8 cellular contexts compared by ENCODE assay signal in genomic region chr17:75181608-75182318, GRCh38. TPM values are rescaled to one million over a fixed set of nuclear protein-coding genes. Genes with fewer than 3 reads are reported as not detected.
A peak's percentile ranks its signal among the peaks of the same experiment; 100 is the strongest.
DNase-seq lines count a peak whose midpoint lies in the region; ATAC-seq and TF ChIP-seq lines count a peak whose summit lies in the region.

No MANE protein-coding gene starts in this region.

- TF ChIP-seq CTCF in AG04450 (IDR thresholded peaks at IDR 0.05; ENCODE audit: low read depth, low read length) (no peak), Peyer's patch (IDR thresholded peaks at IDR 0.05) (no peak), astrocyte of the cerebellum (IDR thresholded peaks at IDR 0.05; ENCODE audit: low read depth, low read length, missing control alignments) (no peak), kidney epithelial cell (IDR thresholded peaks at IDR 0.05; ENCODE audit: insufficient read depth, low read length, poor library complexity, severe bottlenecking) (no peak)

- POLR2A ChIA-PET in AG04450 (lab: Yijun Ruan, JAX) = no interaction called here

- H3K27ac ChIP-seq in AG04450 (ENCODE audit: low read depth, low read length) (peak overlapping the region; percentile 52), Peyer's patch (peak overlapping the region; percentile 98 to 99 (median 99))

- H3K4me1 ChIP-seq in Peyer's patch = peaks cover 3 to 20% (median 4%) of the 10 kb centered on the region in 4 donors

- CTCF ChIA-PET in AG04450 (lab: Charles Lee) = interaction anchor here (2.2 kb wide), 1 partner anchor 10 kb away, joined by 21 read pairs; no protein-coding TSS in a partner anchor

- no peak for TF ChIP-seq POLR2A in Peyer's patch (IDR thresholded peaks at IDR 0.05)

- H3K27me3 ChIP-seq in AG04450 (ENCODE audit: control insufficient read depth, insufficient read depth, low read length) = no peaks in the 10 kb centered on the region
- H3K27me3 ChIP-seq in Peyer's patch = no peaks in the 10 kb centered on the region
- no peaks in the 10 kb centered on the region for H3K27me3 ChIP-seq in kidney epithelial cell (ENCODE audit: control insufficient read depth, insufficient read depth, low read length)

- peaks cover 0 to 26% (median 0%) of the 10 kb centered on the region in 3 donors for H3K36me3 ChIP-seq in Peyer's patch
- no peaks in the 10 kb centered on the region for H3K36me3 ChIP-seq in kidney epithelial cell (ENCODE audit: control insufficient read depth, insufficient read depth, low read length)

- H3K9me3 ChIP-seq in AG04450 (ENCODE audit: control insufficient read depth, insufficient read depth, low read length) (no peaks in the 10 kb centered on the region; the same call in 1 of the 2 replicates), Peyer's patch (no peaks in the 10 kb centered on the region)

- ATAC-seq in GM21529 (IDR thresholded peaks at IDR 0.05; ENCODE audit: unreplicated experiment) (peak; percentile 5), HG03457 (IDR thresholded peaks at IDR 0.05; ENCODE audit: unreplicated experiment) (no peak)

- DNase-seq in AG04450 (ENCODE audit: low read depth, low spot score) (no peak), Peyer's patch (peak in 2 of 3 donors; percentile 46 to 62), astrocyte of the cerebellum (ENCODE audit: low read depth) (no peak), kidney epithelial cell (ENCODE audit: low read depth) (no peak), GF-D8 (lab: John Stamatoyannopoulos, UW) (no peak)
- peak; percentile 49 to 57 for DNase-seq in stimulated activated CD4-positive, alpha-beta T cell treated with anti-CD3 and anti-CD28 coated beads, Interleukin-2, amount 100 ng/mL, for 24 hours

- in situ Hi-C loops in astrocyte of the cerebellum (cut with HindIII; ENCODE audit: low sequenced_read_pairs) = no loop called here

- H3K4me3 ChIP-seq in AG04450 (ENCODE audit: low read depth, low read length) = peak overlapping the region; percentile 89
- peak overlapping the region; percentile 68 to 93 (median 88) for H3K4me3 ChIP-seq in Peyer's patch
- H3K4me3 ChIP-seq in astrocyte of the cerebellum (ENCODE audit: low read depth, low read length) = peak overlapping the region; percentile 82
- peak overlapping the region; percentile 98 for H3K4me3 ChIP-seq in kidney epithelial cell (ENCODE audit: low read depth, low read length)

RNA-seq across cellular contexts. Expression of gene SUMO2, which starts 1.0 kb away (rescaled TPM):
- 356 and 439 TPM in 2 replicates for polyA plus RNA-seq in AG04450 (2011; rRNA removed)
- 186 and 230 TPM in 2 replicates for polyA minus RNA-seq in AG04450 (2011; rRNA and poly(A)+ RNA removed)
- total RNA-seq in Peyer's patch (10 to 100 TPM; 22.5 to 52.8 (median 37.4) TPM), kidney epithelial cell (61.9 and 76.0 TPM in 2 replicates)

RNA-seq across cellular contexts. Expression of gene NUP85, which starts 23.7 kb away (rescaled TPM):
- 31.5 and 33.3 TPM in 2 replicates for polyA plus RNA-seq in AG04450 (2011; rRNA removed)
- 37.1 and 37.8 TPM in 2 replicates for polyA minus RNA-seq in AG04450 (2011; rRNA and poly(A)+ RNA removed)
- 10 to 100 TPM; 34.0 to 52.8 (median 36.7) TPM for total RNA-seq in Peyer's patch
- total RNA-seq in kidney epithelial cell = 33.1 and 37.2 TPM in 2 replicates

RNA-seq across cellular contexts. Expression of gene JPT1, which starts 27.5 kb away (rescaled TPM):
- 89.8 and 97.0 TPM in 2 replicates for polyA plus RNA-seq in AG04450 (2011; rRNA removed)
- polyA minus RNA-seq in AG04450 (2011; rRNA and poly(A)+ RNA removed) = 31.8 and 53.5 TPM in 2 replicates
- 100 to 1,000 TPM; 132 to 261 (median 202) TPM for total RNA-seq in Peyer's patch
- total RNA-seq in kidney epithelial cell = 453 and 466 TPM in 2 replicates

RNA-seq across cellular contexts. Expression of gene NT5C, which starts 50.2 kb away (rescaled TPM):
- 22.6 and 27.9 TPM in 2 replicates for polyA plus RNA-seq in AG04450 (2011; rRNA removed)
- polyA minus RNA-seq in AG04450 (2011; rRNA and poly(A)+ RNA removed) = 8.6 and 11.0 TPM in 2 replicates
- 100 to 1,000 TPM; 151 to 176 (median 156) TPM for total RNA-seq in Peyer's patch
- total RNA-seq in kidney epithelial cell = 107 and 114 TPM in 2 replicates

Comparison
In these comparisons a context has a peak if more than half of its experiments do, and no peak if none do; other contexts are left out.
1. DNase-seq: peak in Peyer's patch (2 of 3) and stimulated activated CD4-positive, alpha-beta T cell treated with anti-CD3 and anti-CD28 coated beads, Interleukin-2, amount 100 ng/mL, for 24 hours (2 of 2); none in AG04450 (single experiment), astrocyte of the cerebellum (single experiment), kidney epithelial cell (single experiment) and GF-D8 (single experiment).
2. Peak in every context shown above with its lines, with median percentiles within 50 percentile points of each other: H3K4me3 ChIP-seq.